In the genomic region with DNA sequence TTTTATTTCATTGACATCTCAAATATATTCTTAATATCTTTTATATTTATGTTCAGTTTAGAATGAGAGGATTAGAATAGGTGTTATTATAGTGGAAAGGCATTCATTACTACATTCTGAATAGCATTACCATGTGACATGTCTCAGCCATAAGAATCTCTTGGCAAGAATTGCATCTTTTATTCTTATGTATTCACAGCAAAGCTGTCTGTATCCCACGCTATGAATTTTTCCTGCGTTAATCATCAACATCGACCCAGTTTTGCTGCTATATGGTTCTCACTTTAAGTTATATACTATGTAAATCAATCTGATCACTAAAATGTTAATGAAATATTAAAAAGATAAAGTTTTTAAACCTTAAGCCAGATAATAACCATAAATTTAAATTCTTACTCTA, we compare ENCODE assay signal across 23 cellular contexts.
DNase-seq lines count a peak whose midpoint lies in the region; FAIRE-seq and TF ChIP-seq lines count a peak whose summit lies in the region.
"Had no signal": no experiment of that assay in that cellular context is flagged by ENCODE, and none has a peak within 500 bp of the region (broad histone marks: within the 10 kb centered on the region; RNA-seq: fewer than 3 reads in every experiment).

No MANE protein-coding gene starts in this region.

- no peak overlapping the region for H3K27ac Mint-ChIP-seq in HFFc6
- H3K27ac Mint-ChIP-seq in T-helper 2 cell treated with Interferon-gamma antibody and Interleukin-4, amounts not matched to agents 5 μg/mL and 100 μg/mL, for 36 hours = no peak overlapping the region
- H3K27ac Mint-ChIP-seq: activated CD8-positive, alpha-beta memory T cell treated with anti-CD3 and anti-CD28 coated beads, Interleukin-2, amount 10 ng/mL, durations not matched to agents 7 days and 5 days; activated T-helper 17 cell treated with anti-CD3 and anti-CD28 coated beads, Interleukin-2, amount 50 U/mL, for 72 hours; endodermal cell; stimulated activated naive CD8-positive, alpha-beta T cell treated with anti-CD3 and anti-CD28 coated beads, Interleukin-15, amount 100 ng/mL, for 72 hours; type B pancreatic cell had no signal

- H4K20me1 ChIP-seq in keratinocyte (ENCODE audit: control insufficient read depth, extremely low read depth, insufficient read depth, low read length) = no peaks in the 10 kb centered on the region

- H2AFZ ChIP-seq in keratinocyte (ENCODE audit: control insufficient read depth, low read length) = no peak overlapping the region

- no peak overlapping the region for H3K4me3 Mint-ChIP-seq in HFFc6
- H3K4me3 Mint-ChIP-seq in T-helper 2 cell treated with Interferon-gamma antibody and Interleukin-4, amounts not matched to agents 5 μg/mL and 100 μg/mL, for 36 hours = no peak overlapping the region
- H3K4me3 Mint-ChIP-seq: activated CD8-positive, alpha-beta memory T cell treated with anti-CD3 and anti-CD28 coated beads, Interleukin-2, amount 10 ng/mL, durations not matched to agents 7 days and 5 days; activated T-helper 17 cell treated with anti-CD3 and anti-CD28 coated beads, Interleukin-2, amount 50 U/mL, for 72 hours; CD4-positive, alpha-beta memory T cell; endodermal cell; stimulated activated naive CD8-positive, alpha-beta T cell treated with anti-CD3 and anti-CD28 coated beads, Interleukin-15, amount 100 ng/mL, for 72 hours; type B pancreatic cell had no signal

- dilution Hi-C loops in keratinocyte (cut with MboI; ENCODE audit: extremely low pct_ligation_motif_present, low sequenced_read_pairs) = no loop called here

- no peaks in the 10 kb centered on the region for H3K27me3 ChIP-seq in brain microvascular endothelial cell (replicated peaks)
- no peaks in the 10 kb centered on the region for H3K27me3 ChIP-seq in keratinocyte (ENCODE audit: control insufficient read depth, extremely low read depth, insufficient read depth, low read length)
- H3K27me3 ChIP-seq: right lobe of liver, SJCRH30 had no signal

- no peaks in the 10 kb centered on the region for H3K79me2 ChIP-seq in keratinocyte (ENCODE audit: control insufficient read depth, insufficient read depth, low read length)

- in situ Hi-C loops in brain microvascular endothelial cell (cut with HindIII; ENCODE audit: low pct_ligation_motif_present, low sequenced_read_pairs) = no loop called here

- peaks cover 10% of the 10 kb centered on the region for H3K9me3 Mint-ChIP-seq in HFFc6
- peaks cover 1% of the 10 kb centered on the region for H3K9me3 Mint-ChIP-seq in T-helper 2 cell treated with Interferon-gamma antibody and Interleukin-4, amounts not matched to agents 5 μg/mL and 100 μg/mL, for 36 hours
- H3K9me3 Mint-ChIP-seq: endodermal cell, type B pancreatic cell had no signal

- H3K27ac ChIP-seq in brain microvascular endothelial cell = no peak overlapping the region
- no peak overlapping the region for H3K27ac ChIP-seq in keratinocyte (ENCODE audit: control insufficient read depth, insufficient read depth, low read length)
- H3K27ac ChIP-seq: right lobe of liver, SJCRH30 had no signal

- H3K4me3 ChIP-seq in AG10803 (ENCODE audit: low read length) = no peak overlapping the region
- H3K4me3 ChIP-seq in brain microvascular endothelial cell (ENCODE audit: low read depth, low read length) = no peak overlapping the region
- H3K4me3 ChIP-seq in keratinocyte (ENCODE audit: control insufficient read depth in 2 of 3, extremely low read depth in 1 of 3, insufficient read depth in 2 of 3, low read depth in 1 of 3, low read length in 3 of 3) = no peak overlapping the region
- H3K4me3 ChIP-seq: right lobe of liver, SJCRH30 had no signal

- no peak for TF ChIP-seq CTCF in AG10803 (conservative IDR thresholded peaks at IDR 0.05; ENCODE audit: low read length)
- TF ChIP-seq CTCF in brain microvascular endothelial cell (IDR thresholded peaks at IDR 0.05; ENCODE audit: low read depth, low read length, missing control alignments) = no peak
- no peak for TF ChIP-seq CTCF in keratinocyte (optimal IDR thresholded peaks at IDR 0.05 in 1 of 3, IDR thresholded peaks at IDR 0.05 in 1 of 3, conservative IDR thresholded peaks at IDR 0.05 in 1 of 3; ENCODE audit: extremely low read depth in 1 of 3, insufficient read depth in 2 of 3, low read length in 3 of 3)
- TF ChIP-seq CTCF in HFFc6 (IDR thresholded peaks at IDR 0.05) = no peak

- FAIRE-seq in keratinocyte (lab: Jason Lieb, UNC) = peak; percentile 41

- no peak overlapping the region for H3K9ac ChIP-seq in keratinocyte (ENCODE audit: control insufficient read depth, extremely low read depth, insufficient read depth, low read length)

- H3K36me3 ChIP-seq in brain microvascular endothelial cell (replicated peaks) = no peaks in the 10 kb centered on the region
- H3K36me3 ChIP-seq in keratinocyte (ENCODE audit: control insufficient read depth in 2 of 2, extremely low read depth in 1 of 2, insufficient read depth in 2 of 2, low read length in 2 of 2) = no peaks in the 10 kb centered on the region
- H3K36me3 ChIP-seq: right lobe of liver, SJCRH30 had no signal

- H3K4me1 Mint-ChIP-seq in HFFc6 (ENCODE audit: low read depth) = no peaks in the 10 kb centered on the region
- no peaks in the 10 kb centered on the region for H3K4me1 Mint-ChIP-seq in T-helper 2 cell treated with Interferon-gamma antibody and Interleukin-4, amounts not matched to agents 5 μg/mL and 100 μg/mL, for 36 hours (ENCODE audit: low read depth)
- H3K4me1 Mint-ChIP-seq: activated CD8-positive, alpha-beta memory T cell treated with anti-CD3 and anti-CD28 coated beads, Interleukin-2, amount 10 ng/mL, durations not matched to agents 7 days and 5 days; activated T-helper 17 cell treated with anti-CD3 and anti-CD28 coated beads, Interleukin-2, amount 50 U/mL, for 72 hours; CD4-positive, alpha-beta memory T cell; stimulated activated naive CD8-positive, alpha-beta T cell treated with anti-CD3 and anti-CD28 coated beads, Interleukin-15, amount 100 ng/mL, for 72 hours had no signal

- H3K9me1 ChIP-seq in keratinocyte (ENCODE audit: control insufficient read depth, extremely low read depth, insufficient read depth, low read length) = no peaks in the 10 kb centered on the region

- H3K36me3 Mint-ChIP-seq in HFFc6 (ENCODE audit: low read depth) = no peaks in the 10 kb centered on the region
- H3K36me3 Mint-ChIP-seq in T-helper 2 cell treated with Interferon-gamma antibody and Interleukin-4, amounts not matched to agents 5 μg/mL and 100 μg/mL, for 36 hours (ENCODE audit: low read depth) = no peaks in the 10 kb centered on the region
- H3K36me3 Mint-ChIP-seq: activated CD8-positive, alpha-beta memory T cell treated with anti-CD3 and anti-CD28 coated beads, Interleukin-2, amount 10 ng/mL, durations not matched to agents 7 days and 5 days; CD4-positive, alpha-beta memory T cell had no signal

- H3K4me2 ChIP-seq in keratinocyte (ENCODE audit: control insufficient read depth, extremely low read depth, insufficient read depth, low read depth, low read length) = no peak overlapping the region

- H3K4me1 ChIP-seq in keratinocyte (ENCODE audit: control insufficient read depth, extremely low read depth, insufficient read depth, low read length) = peaks cover 11% of the 10 kb centered on the region
- H3K4me1 ChIP-seq: right lobe of liver had no signal

- H3K9me3 ChIP-seq in keratinocyte (ENCODE audit: control insufficient read depth, low read depth, low read length) = no peaks in the 10 kb centered on the region
- H3K9me3 ChIP-seq: right lobe of liver, SJCRH30 had no signal

- H3K27me3 Mint-ChIP-seq in HFFc6 (ENCODE audit: insufficient read depth) = no peaks in the 10 kb centered on the region
- no peaks in the 10 kb centered on the region for H3K27me3 Mint-ChIP-seq in T-helper 2 cell treated with Interferon-gamma antibody and Interleukin-4, amounts not matched to agents 5 μg/mL and 100 μg/mL, for 36 hours (ENCODE audit: low read depth)
- H3K27me3 Mint-ChIP-seq: activated CD8-positive, alpha-beta memory T cell treated with anti-CD3 and anti-CD28 coated beads, Interleukin-2, amount 10 ng/mL, durations not matched to agents 7 days and 5 days; activated T-helper 17 cell treated with anti-CD3 and anti-CD28 coated beads, Interleukin-2, amount 50 U/mL, for 72 hours; CD4-positive, alpha-beta memory T cell; stimulated activated naive CD8-positive, alpha-beta T cell treated with anti-CD3 and anti-CD28 coated beads, Interleukin-15, amount 100 ng/mL, for 72 hours; type B pancreatic cell had no signal

- DNase-seq in AG10803 (ENCODE audit: low read depth) (peak; percentile 58), RKO (ENCODE audit: low spot score) (peak; percentile 1), brain microvascular endothelial cell (peak; percentile 78), keratinocyte (ENCODE audit: low read depth, low spot score) (no peak), 8988T (no peak), HFFc6 (no peak), hippocampal formation (lab: John Stamatoyannopoulos, UW) (no peak)
- no peak for DNase-seq in T-helper 2 cell treated with Interferon-gamma antibody and Interleukin-4, amounts not matched to agents 5 μg/mL and 100 μg/mL, for 36 hours (ENCODE audit: low spot score)
- DNase-seq: activated CD4-positive, CD25-positive, alpha-beta regulatory T cell treated with anti-CD3 and anti-CD28 coated beads, Interleukin-2, amount 50 U/mL, for 72 hours; activated CD8-positive, alpha-beta memory T cell treated with anti-CD3 and anti-CD28 coated beads, Interleukin-2, amount 10 ng/mL, durations not matched to agents 7 days and 5 days; CD4-positive, alpha-beta memory T cell; endodermal cell; GOT3; NCI-H1048; NCI-H2081 treated with DMSO at 0.1 percent for 48 hours; NCI-H69; nucleus accumbens; right lobe of liver; SJCRH30; stimulated activated CD4-positive, alpha-beta T cell treated with anti-CD3 and anti-CD28 coated beads, Interleukin-2, amount 100 ng/mL, for 24 hours; stimulated activated naive CD8-positive, alpha-beta T cell treated with anti-CD3 and anti-CD28 coated beads, Interleukin-15, amount 100 ng/mL, for 72 hours had no signal

Comparison
In these comparisons a context has a peak if more than half of its experiments do, and no peak if none do; other contexts are left out.
1. DNase-seq: peak in AG10803 (single experiment), RKO (single experiment) and brain microvascular endothelial cell (single experiment); none in keratinocyte (single experiment), 8988T (single experiment), HFFc6 (single experiment), hippocampal formation (0 of 2) and T-helper 2 cell treated with Interferon-gamma antibody and Interleukin-4, amounts not matched to agents 5 μg/mL and 100 μg/mL, for 36 hours (single experiment).